In genomic region chrX:15468036-15468435, GRCh38 we compare ENCODE assay signal across 8 cellular contexts. TPM values are rescaled to one million over a fixed set of nuclear protein-coding genes. Genes with fewer than 3 reads are reported as not detected.
A peak's percentile ranks its signal among the peaks of the same experiment; 100 is the strongest.
DNase-seq lines count a peak whose midpoint lies in the region; ATAC-seq, FAIRE-seq and TF ChIP-seq lines count a peak whose summit lies in the region.

No MANE protein-coding gene starts in this region.

- peak; percentile 61 for TF ChIP-seq CTCF in progenitor cell of endocrine pancreas (IDR thresholded peaks at IDR 0.05; ENCODE audit: unreplicated experiment)

- ATAC-seq in Right ventricle myocardium inferior (peak; percentile 63), HG02623 (IDR thresholded peaks at IDR 0.05; ENCODE audit: unreplicated experiment) (no peak)
- ATAC-seq in stimulated activated naive CD8-positive, alpha-beta T cell treated with anti-CD3 and anti-CD28 coated beads, Interleukin-15, Interleukin-2, amounts not matched to agents 100 U/mL and 50 U/mL, for 24 hours, result no peak

- no peaks in the 10 kb centered on the region for H3K9me3 Mint-ChIP-seq in progenitor cell of endocrine pancreas (ENCODE audit: low read depth)

- no peaks in the 10 kb centered on the region for H3K27me3 Mint-ChIP-seq in progenitor cell of endocrine pancreas

- intact Hi-C loops in Right ventricle myocardium inferior (cut with DNase I), result loop anchor here (2.0 kb wide), 1 partner anchor 119 kb away; no protein-coding TSS in a partner anchor
- intact Hi-C loops in cardiac septum (cut with DNase I), result loop anchor here (2.0 to 5.0 kb wide), 2 partner anchors 117 to 171 kb away; no protein-coding TSS in a partner anchor

- DNase-seq in Right ventricle myocardium inferior (ENCODE audit: missing footprints), result no peak
- no peak for DNase-seq in cardiac septum (ENCODE audit: low spot score)
- DNase-seq in OCI-M1 (lab: John Stamatoyannopoulos, UW), result peak; percentile 66
- peak; percentile 84 for DNase-seq in fibroblast of peridontal ligament (ENCODE audit: extremely low read depth)
- no peak for DNase-seq in progenitor cell of endocrine pancreas (ENCODE audit: low spot score, unreplicated experiment)
- DNase-seq in stimulated activated naive CD8-positive, alpha-beta T cell treated with anti-CD3 and anti-CD28 coated beads, Interleukin-15, Interleukin-2, amounts not matched to agents 100 U/mL and 50 U/mL, for 24 hours, result no peak
- no peak for DNase-seq in urothelium cell line (ENCODE audit: low spot score)

- no peaks in the 10 kb centered on the region for H3K36me3 Mint-ChIP-seq in progenitor cell of endocrine pancreas (ENCODE audit: insufficient read depth)

- H3K4me1 Mint-ChIP-seq in progenitor cell of endocrine pancreas (ENCODE audit: low read depth), result no peaks in the 10 kb centered on the region

- no peak overlapping the region for H3K4me3 Mint-ChIP-seq in progenitor cell of endocrine pancreas (ENCODE audit: low read depth)

- no peak overlapping the region for H3K27ac Mint-ChIP-seq in progenitor cell of endocrine pancreas

- FAIRE-seq in urothelium cell line (lab: Jason Lieb, UNC), result no peak

RNA-seq across cellular contexts. Expression of gene PIR, which starts 25.1 kb away (rescaled TPM):
- 13.2 TPM for total RNA-seq in Right ventricle myocardium inferior
- total RNA-seq in cardiac septum, result 15.7 TPM
- total RNA-seq in progenitor cell of endocrine pancreas, result 14.9 and 17.0 TPM in 2 replicates

RNA-seq across cellular contexts. Expression of gene BMX, which starts 32.6 kb away (rescaled TPM):
- total RNA-seq in Right ventricle myocardium inferior (1.4 TPM), cardiac septum (1.8 TPM), progenitor cell of endocrine pancreas (not detected in 2 replicates)

Comparison
In these comparisons a context has a peak if more than half of its experiments do, and no peak if none do; other contexts are left out.
1. DNase-seq: peak in OCI-M1 (single experiment) and fibroblast of peridontal ligament (single experiment); none in Right ventricle myocardium inferior (single experiment), cardiac septum (single experiment), progenitor cell of endocrine pancreas (single experiment), stimulated activated naive CD8-positive, alpha-beta T cell treated with anti-CD3 and anti-CD28 coated beads, Interleukin-15, Interleukin-2, amounts not matched to agents 100 U/mL and 50 U/mL, for 24 hours (single experiment) and urothelium cell line (single experiment).